ENCODE assay signal across 20 cellular contexts in genomic region chr1:100349276-100349675, GRCh38.
"Had no signal": no experiment of that assay in that cellular context is flagged by ENCODE, and none has a peak within 500 bp of the region (broad histone marks: within the 10 kb centered on the region; RNA-seq: fewer than 3 reads in every experiment).

No MANE protein-coding gene starts in this region.

- FAIRE-seq: colon, frontal cortex, keratinocyte, pancreas had no signal

- H3K27me3 ChIP-seq: heart left ventricle, pancreas, spleen, testis, tibial nerve had no signal

- H3K4me3 ChIP-seq: heart left ventricle, left ventricle myocardium inferior, lower lobe of right lung, pancreas, spleen, testis, tibial nerve had no signal

- H3K27ac ChIP-seq: heart left ventricle, left ventricle myocardium inferior, lower lobe of right lung, pancreas, spleen, testis had no signal

- H3K4me1 ChIP-seq: testis had no signal

- H3K36me3 ChIP-seq: heart left ventricle, left ventricle myocardium inferior, lower lobe of right lung, pancreas, spleen, tibial nerve had no signal

- H3K9me3 ChIP-seq: heart left ventricle, left ventricle myocardium inferior, lower lobe of right lung, pancreas, spleen, testis, tibial nerve had no signal

- DNase-seq: cerebellar nuclear complex; effector CD8-positive, alpha-beta T cell; heart left ventricle; hypothalamus; left ventricle myocardium inferior; lower lobe of right lung; midbrain; naive B cell; occipital lobe; pancreas; right cardiac atrium; spleen; stimulated activated CD4-positive, alpha-beta T cell treated with anti-CD3 and anti-CD28 coated beads, Interleukin-15, amount 100 ng/mL, for 24 hours; stimulated activated CD4-positive, alpha-beta T cell treated with anti-CD3 and anti-CD28 coated beads, Interleukin-1b, Interleukin-23, amount 100 ng/mL, for 48 hours; stimulated activated CD4-positive, alpha-beta T cell treated with anti-CD3 and anti-CD28 coated beads, Interleukin-4, amount 100 ng/mL, for 24 hours; testis had no signal
